Comparison of ENCODE assay signal across 17 cellular contexts in the genomic region with DNA sequence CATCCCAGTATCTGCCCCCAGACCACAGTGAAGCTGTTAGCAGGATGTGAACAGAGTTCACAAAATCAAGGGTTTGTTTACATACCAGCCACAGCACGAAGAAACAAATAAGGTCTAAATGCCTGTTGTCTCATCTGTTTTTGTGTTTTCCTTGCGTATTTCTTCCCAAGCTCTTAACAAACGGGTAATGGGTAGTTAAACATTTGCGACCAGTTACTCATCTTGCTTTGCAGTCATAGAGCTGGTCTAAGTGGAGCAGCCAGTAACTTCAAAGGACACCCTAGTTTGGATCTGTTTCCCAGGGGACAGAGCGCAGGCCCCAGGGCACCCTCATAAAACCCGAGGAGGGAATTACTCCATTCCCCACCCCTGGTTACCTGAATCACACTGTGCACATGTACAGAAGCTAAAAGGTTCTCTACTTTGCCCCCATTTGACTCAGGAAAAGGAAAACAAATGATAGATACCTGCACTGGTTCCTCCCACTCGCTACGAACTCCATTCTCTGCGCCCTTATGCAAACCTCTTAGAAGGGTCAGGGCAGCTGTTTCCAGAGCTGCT.
DNase-seq lines count a peak whose midpoint lies in the region; ATAC-seq and TF ChIP-seq lines count a peak whose summit lies in the region.
"Had no signal": no experiment of that assay in that cellular context is flagged by ENCODE, and none has a peak within 500 bp of the region (broad histone marks: within the 10 kb centered on the region; RNA-seq: fewer than 3 reads in every experiment).

No MANE protein-coding gene starts in this region.

- no TSS peak for BruUV-seq in Caco-2 (replicated peaks; lab: Mats Ljungman, UMichigan)

- no peak overlapping the region for H3K27ac ChIP-seq in fibroblast of lung (ENCODE audit: insufficient read depth, low read length)
- peak overlapping the region; percentile 27 to 60 for H3K27ac ChIP-seq in ovary

- H4K20me1 ChIP-seq in fibroblast of lung (ENCODE audit: control insufficient read depth, extremely low read depth, insufficient read depth, low read length), result no peaks in the 10 kb centered on the region

- no peaks in the 10 kb centered on the region for H3K27me3 Mint-ChIP-seq in Caco-2 (ENCODE audit: insufficient read depth, unreplicated experiment)
- H3K27me3 Mint-ChIP-seq in stimulated activated naive B cell treated with anti-CD40 and anti-IgM and Interleukin-4, amounts not matched to agents 10 μg/mL and 1 μg/mL and 100 μg/mL, for 72 hours, result no peaks in the 10 kb centered on the region
- peaks cover 5% of the 10 kb centered on the region for H3K27me3 Mint-ChIP-seq in activated CD8-positive, alpha-beta T cell treated with anti-CD3 and anti-CD28 coated beads for 36 hours
- H3K27me3 Mint-ChIP-seq: T-cell had no signal

- DNase-seq in Caco-2, result peak; percentile 70 to 75
- DNase-seq in NCI-H526 (lab: John Stamatoyannopoulos, UW), result peak; percentile 50 to 76
- DNase-seq in fibroblast of lung (ENCODE audit: low read depth in 2 of 2), result no peak
- DNase-seq in ovary, result no peak
- no peak for DNase-seq in foreskin fibroblast
- DNase-seq in stimulated activated naive B cell treated with anti-CD40 and anti-IgM and Interleukin-4, amounts not matched to agents 10 μg/mL and 1 μg/mL and 100 μg/mL, for 72 hours, result no peak
- DNase-seq in stimulated activated CD4-positive, alpha-beta T cell treated with anti-CD3 and anti-CD28 coated beads, Interleukin-4, amount 100 ng/mL, for 1 hour, result no peak
- DNase-seq in activated CD8-positive, alpha-beta T cell treated with anti-CD3 and anti-CD28 coated beads for 36 hours, result no peak
- DNase-seq: activated CD8-positive, alpha-beta T cell treated with anti-CD3 and anti-CD28 coated beads, Interleukin-2, amount 10 ng/mL, durations not matched to agents 7 days and 5 days; activated naive CD8-positive, alpha-beta T cell treated with anti-CD3 and anti-CD28 coated beads for 36 hours; dermis blood vessel endothelial cell; EL; KG1; mammary epithelial cell; NCI-H2029 treated with DMSO at 0.1 percent for 48 hours; retina; T-cell had no signal

- 17 to 46% (median 27%) methylated on average over 9 of the region's 9 CpGs for WGBS in ovary, 3 donors

- peak overlapping the region; percentile 82 for H3K27ac Mint-ChIP-seq in Caco-2 (ENCODE audit: unreplicated experiment)
- H3K27ac Mint-ChIP-seq in stimulated activated naive B cell treated with anti-CD40 and anti-IgM and Interleukin-4, amounts not matched to agents 10 μg/mL and 1 μg/mL and 100 μg/mL, for 72 hours, result no peak overlapping the region
- no peak overlapping the region for H3K27ac Mint-ChIP-seq in activated CD8-positive, alpha-beta T cell treated with anti-CD3 and anti-CD28 coated beads for 36 hours
- H3K27ac Mint-ChIP-seq: activated CD8-positive, alpha-beta T cell treated with anti-CD3 and anti-CD28 coated beads, Interleukin-2, amount 10 ng/mL, durations not matched to agents 7 days and 5 days; activated naive CD8-positive, alpha-beta T cell treated with anti-CD3 and anti-CD28 coated beads for 36 hours; T-cell had no signal

- no peak for ATAC-seq in stimulated activated naive B cell treated with anti-CD40 and anti-IgM and Interleukin-4, amounts not matched to agents 10 μg/mL and 1 μg/mL and 100 μg/mL, for 72 hours (replicated peaks)
- ATAC-seq in activated CD8-positive, alpha-beta T cell treated with anti-CD3 and anti-CD28 coated beads for 36 hours, result no peak
- ATAC-seq: activated CD8-positive, alpha-beta T cell treated with anti-CD3 and anti-CD28 coated beads, Interleukin-2, amount 10 ng/mL, durations not matched to agents 7 days and 5 days; T-cell had no signal

- peak overlapping the region; percentile 34 for H3K4me2 ChIP-seq in fibroblast of lung (ENCODE audit: extremely low read depth, insufficient read depth, low read length)

- POLR2A ChIA-PET in Caco-2 (lab: Charles Lee), result interaction anchor here (0.6 to 1.0 kb wide), 2 partner anchors 64 to 67 kb away, joined by 5 read pairs; no protein-coding TSS in a partner anchor
- POLR2A ChIA-PET in activated CD8-positive, alpha-beta T cell treated with anti-CD3 and anti-CD28 coated beads for 36 hours (lab: Charles Lee), result interaction anchor here (0.6 to 2.7 kb wide), 3 partner anchors 10 to 114 kb away, joined by 3 to 12 read pairs (median 4); no protein-coding TSS in a partner anchor

- intact Hi-C loops in Caco-2 (cut with micrococcal nuclease; ENCODE audit: unreplicated experiment), result loop anchor here (1.0 to 5.0 kb wide), 7 partner anchors 14 to 66 kb away; no protein-coding TSS in a partner anchor
- intact Hi-C loops in ovary (cut with DNase I), result loop anchor here in 1 of 4 donors (10.0 kb wide), 1 partner anchor 50 kb away; no protein-coding TSS in a partner anchor
- intact Hi-C loops in activated CD8-positive, alpha-beta T cell treated with anti-CD3 and anti-CD28 coated beads for 36 hours (cut with micrococcal nuclease), result no loop called here

- peak overlapping the region; percentile 67 for H2AFZ ChIP-seq in fibroblast of lung (ENCODE audit: low read length)

- H3K36me3 Mint-ChIP-seq in Caco-2 (ENCODE audit: insufficient read depth, unreplicated experiment), result peaks cover 6% of the 10 kb centered on the region
- H3K36me3 Mint-ChIP-seq in stimulated activated naive B cell treated with anti-CD40 and anti-IgM and Interleukin-4, amounts not matched to agents 10 μg/mL and 1 μg/mL and 100 μg/mL, for 72 hours, result no peaks in the 10 kb centered on the region
- no peaks in the 10 kb centered on the region for H3K36me3 Mint-ChIP-seq in activated CD8-positive, alpha-beta T cell treated with anti-CD3 and anti-CD28 coated beads for 36 hours (ENCODE audit: low read depth)
- H3K36me3 Mint-ChIP-seq: T-cell had no signal

- no peak for TF ChIP-seq POLR2A in ovary (IDR thresholded peaks at IDR 0.05)

- H3K79me2 ChIP-seq in fibroblast of lung (ENCODE audit: control insufficient read depth, insufficient read depth, low read length), result no peaks in the 10 kb centered on the region

- TF ChIP-seq EP300 in ovary (IDR thresholded peaks at IDR 0.05), result no peak

- H3K27me3 ChIP-seq in Caco-2 (replicated peaks; ENCODE audit: control insufficient read depth, insufficient read depth, low read length) (no peaks in the 10 kb centered on the region), fibroblast of lung (ENCODE audit: control insufficient read depth, insufficient read depth, low read length) (no peaks in the 10 kb centered on the region), ovary (no peaks in the 10 kb centered on the region)

- TF ChIP-seq CTCF in Caco-2 (IDR thresholded peaks at IDR 0.05; ENCODE audit: insufficient read depth in 1 of 2, low read depth in 1 of 2, low read length in 1 of 2, severe bottlenecking in 1 of 2, unreplicated experiment in 1 of 2), result no peak
- TF ChIP-seq CTCF in fibroblast of lung (conservative IDR thresholded peaks at IDR 0.05 in 1 of 2, IDR thresholded peaks at IDR 0.05 in 1 of 2; ENCODE audit: low read depth in 1 of 2, low read length in 2 of 2), result no peak
- TF ChIP-seq CTCF in ovary (IDR thresholded peaks at IDR 0.05), result no peak
- no peak for TF ChIP-seq CTCF in foreskin fibroblast (IDR thresholded peaks at IDR 0.05; ENCODE audit: low read depth, low read length)
- TF ChIP-seq CTCF in activated CD8-positive, alpha-beta T cell treated with anti-CD3 and anti-CD28 coated beads for 36 hours (IDR thresholded peaks at IDR 0.05), result no peak

- H3K4me1 ChIP-seq in Caco-2 (peaks cover 61% of the 10 kb centered on the region), fibroblast of lung (ENCODE audit: control insufficient read depth, extremely low read depth, insufficient read depth, low read length) (peaks cover 16% of the 10 kb centered on the region), ovary (ENCODE audit: insufficient read depth) (peaks cover 19% of the 10 kb centered on the region)

- H3K4me3 Mint-ChIP-seq in Caco-2 (ENCODE audit: unreplicated experiment), result peak overlapping the region; percentile 56
- H3K4me3 Mint-ChIP-seq in stimulated activated naive B cell treated with anti-CD40 and anti-IgM and Interleukin-4, amounts not matched to agents 10 μg/mL and 1 μg/mL and 100 μg/mL, for 72 hours, result no peak overlapping the region
- H3K4me3 Mint-ChIP-seq in activated CD8-positive, alpha-beta T cell treated with anti-CD3 and anti-CD28 coated beads for 36 hours, result no peak overlapping the region
- H3K4me3 Mint-ChIP-seq: activated CD8-positive, alpha-beta T cell treated with anti-CD3 and anti-CD28 coated beads, Interleukin-2, amount 10 ng/mL, durations not matched to agents 7 days and 5 days; activated naive CD8-positive, alpha-beta T cell treated with anti-CD3 and anti-CD28 coated beads for 36 hours; T-cell had no signal

- H3K9me3 ChIP-seq in Caco-2, result no peaks in the 10 kb centered on the region
- no peaks in the 10 kb centered on the region for H3K9me3 ChIP-seq in fibroblast of lung (ENCODE audit: control insufficient read depth, insufficient read depth, low read depth, low read length)
- H3K9me3 ChIP-seq in ovary, result no peaks in the 10 kb centered on the region

- H3K9ac ChIP-seq in fibroblast of lung (ENCODE audit: insufficient read depth, low read length), result no peak overlapping the region

- H3K9me3 Mint-ChIP-seq in Caco-2 (ENCODE audit: unreplicated experiment), result no peaks in the 10 kb centered on the region
- H3K9me3 Mint-ChIP-seq in stimulated activated naive B cell treated with anti-CD40 and anti-IgM and Interleukin-4, amounts not matched to agents 10 μg/mL and 1 μg/mL and 100 μg/mL, for 72 hours, result no peaks in the 10 kb centered on the region
- no peaks in the 10 kb centered on the region for H3K9me3 Mint-ChIP-seq in activated CD8-positive, alpha-beta T cell treated with anti-CD3 and anti-CD28 coated beads for 36 hours
- H3K9me3 Mint-ChIP-seq: activated naive CD8-positive, alpha-beta T cell treated with anti-CD3 and anti-CD28 coated beads for 36 hours; T-cell had no signal

- CTCF ChIA-PET in Caco-2 (lab: Charles Lee), result interaction anchor here (0.9 to 1.5 kb wide), 2 partner anchors 36 to 47 kb away, joined by 3 read pairs; no protein-coding TSS in a partner anchor
- CTCF ChIA-PET in activated CD8-positive, alpha-beta T cell treated with anti-CD3 and anti-CD28 coated beads for 36 hours (lab: Charles Lee), result interaction anchor here (0.6 kb wide), 1 partner anchor 36 kb away, joined by 3 read pairs; no protein-coding TSS in a partner anchor

- peaks cover 69% of the 10 kb centered on the region for H3K4me1 Mint-ChIP-seq in Caco-2 (ENCODE audit: low read depth, unreplicated experiment)
- H3K4me1 Mint-ChIP-seq in stimulated activated naive B cell treated with anti-CD40 and anti-IgM and Interleukin-4, amounts not matched to agents 10 μg/mL and 1 μg/mL and 100 μg/mL, for 72 hours, result peaks cover 7 to 14% of the 10 kb centered on the region in 2 donors
- peaks cover 18% of the 10 kb centered on the region for H3K4me1 Mint-ChIP-seq in activated CD8-positive, alpha-beta T cell treated with anti-CD3 and anti-CD28 coated beads for 36 hours (ENCODE audit: low read depth)

- H3K4me3 ChIP-seq in Caco-2 (ENCODE audit: low read depth, low read length) (no peak overlapping the region), fibroblast of lung (replicated peaks in 1 of 4; ENCODE audit: control extremely low read depth in 1 of 4, insufficient read depth in 1 of 4, low read depth in 3 of 4, low read length in 4 of 4) (no peak overlapping the region), ovary (no peak overlapping the region), foreskin fibroblast (ENCODE audit: low read depth in 1 of 2, low read length in 2 of 2) (no peak overlapping the region)

- H3K36me3 ChIP-seq in Caco-2 (ENCODE audit: control insufficient read depth, insufficient read depth, low read length) (no peaks in the 10 kb centered on the region), fibroblast of lung (ENCODE audit: control insufficient read depth, insufficient read depth, low read length) (no peaks in the 10 kb centered on the region), ovary (no peaks in the 10 kb centered on the region)

Comparison
In these comparisons a context has a peak if more than half of its experiments do, and no peak if none do; other contexts are left out.
1. DNase-seq: peak in Caco-2 (2 of 2) and NCI-H526 (2 of 2); none in fibroblast of lung (0 of 2), ovary (0 of 5), foreskin fibroblast (0 of 2), stimulated activated naive B cell treated with anti-CD40 and anti-IgM and Interleukin-4, amounts not matched to agents 10 μg/mL and 1 μg/mL and 100 μg/mL, for 72 hours (single experiment), stimulated activated CD4-positive, alpha-beta T cell treated with anti-CD3 and anti-CD28 coated beads, Interleukin-4, amount 100 ng/mL, for 1 hour (single experiment) and activated CD8-positive, alpha-beta T cell treated with anti-CD3 and anti-CD28 coated beads for 36 hours (single experiment).